1 cellular context compared by ENCODE assay signal in genomic region chr3:48426944-48427629, GRCh38.
TF ChIP-seq lines count a peak whose summit lies in the region.

No MANE protein-coding gene starts in this region.

TF ChIP-seq in IMR-90, 13 proteins besides CTCF, POLR2A, EP300 and RAD21 (continued from another document):
- TF ChIP-seq USF2 (IDR thresholded peaks at IDR 0.05; ENCODE audit: low read depth, low read length) (no peak), NFE2L2 (IDR thresholded peaks at IDR 0.05; ENCODE audit: low read depth, low read length) (no peak), CEBPB (IDR thresholded peaks at IDR 0.05; ENCODE audit: low read depth, low read length) (no peak), RCOR1 (IDR thresholded peaks at IDR 0.05; ENCODE audit: insufficient replicate concordance, low read length) (no peak), MAZ (IDR thresholded peaks at IDR 0.05; ENCODE audit: borderline replicate concordance, low read depth, low read length) (no peak), BHLHE40 (IDR thresholded peaks at IDR 0.05; ENCODE audit: low read depth, low read length) (no peak), MXI1 (IDR thresholded peaks at IDR 0.05; ENCODE audit: borderline replicate concordance, low read depth, low read length) (no peak), SMC3 (IDR thresholded peaks at IDR 0.05; ENCODE audit: low read depth, low read length) (no peak)
